27 cellular contexts compared by ENCODE assay signal in the genomic region with DNA sequence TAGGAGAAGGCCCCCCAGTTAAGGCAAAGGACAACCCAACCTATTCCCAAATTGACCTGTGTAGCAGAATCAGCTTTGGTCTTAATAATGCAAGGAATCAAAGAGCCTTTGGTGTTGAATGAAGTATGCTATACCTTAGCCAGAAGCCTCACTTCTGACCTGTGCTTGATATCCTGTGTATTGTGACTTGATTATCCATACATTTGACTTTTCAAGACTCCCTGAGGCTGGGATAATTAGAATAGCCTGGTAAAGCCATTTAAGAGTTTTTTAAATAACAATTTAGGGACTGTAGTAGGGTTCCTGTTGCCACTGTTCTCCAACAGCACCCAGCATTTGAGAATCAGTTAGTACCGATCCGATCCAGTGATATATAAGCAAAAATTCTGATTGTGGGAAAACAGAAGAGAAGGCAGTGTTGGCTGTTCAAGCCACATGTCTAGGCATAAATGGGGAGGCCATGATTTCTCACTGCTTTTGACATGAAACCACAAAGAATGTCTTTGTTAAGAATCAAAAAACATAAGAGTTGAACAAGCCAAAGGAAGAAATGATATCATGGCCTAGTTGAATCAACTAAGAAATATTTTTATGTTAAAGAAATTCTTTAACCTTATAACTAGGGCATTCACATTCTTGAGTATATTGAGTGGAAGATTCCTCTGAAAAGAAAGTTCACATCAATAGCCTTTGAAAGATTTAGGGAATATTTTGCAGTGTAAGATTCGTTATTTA.
DNase-seq lines count a peak whose midpoint lies in the region; ATAC-seq and TF ChIP-seq lines count a peak whose summit lies in the region.
"Had no signal": no experiment of that assay in that cellular context is flagged by ENCODE, and none has a peak within 500 bp of the region (broad histone marks: within the 10 kb centered on the region; RNA-seq: fewer than 3 reads in every experiment).

No MANE protein-coding gene starts in this region.

- H3K27ac Mint-ChIP-seq in natural killer cell (peak overlapping the region; percentile 92 to 95), brain (peak overlapping the region in 3 of 5 experiments; percentile 31 to 88 (median 51))
- H3K27ac Mint-ChIP-seq in natural killer cell treated with Interleukin-12 subunit alpha and Interleukin-12 subunit beta and Interleukin-15 and Interleukin-18, amount 100 ng/mL, for 72 hours, result peak overlapping the region in 1 of 2 donors; percentile 99
- H3K27ac Mint-ChIP-seq: activated CD8-positive, alpha-beta memory T cell treated with anti-CD3 and anti-CD28 coated beads, Interleukin-2, amount 10 ng/mL, durations not matched to agents 7 days and 5 days; activated T-helper 2 cell treated with anti-CD3 and anti-CD28 coated beads, Interferon-gamma antibody, Interleukin-2, Interleukin-4, amounts not matched to agents 10 μg/mL and 5 μg/mL and 100 μg/mL, durations not matched to agents 14 hours and 24 hours and 36 hours had no signal

- intact Hi-C loops in natural killer cell (cut with micrococcal nuclease), result loop anchor here (5.0 kb wide), 1 partner anchor 52 kb away; no protein-coding TSS in a partner anchor

- peak overlapping the region; percentile 51 for H3K4me3 ChIP-seq in iPS-20b (ENCODE audit: low read length)
- H3K4me3 ChIP-seq: HAP-1, right lobe of liver had no signal

- TF ChIP-seq CTCF in natural killer cell (IDR thresholded peaks at IDR 0.05) (no peak), brain (conservative IDR thresholded peaks at IDR 0.05) (no peak)

- H3K36me3 ChIP-seq in iPS-20b (ENCODE audit: insufficient read depth, low read depth, low read length), result no peaks in the 10 kb centered on the region
- H3K36me3 ChIP-seq: HAP-1, right lobe of liver had no signal

- no peaks in the 10 kb centered on the region for H3K9me3 ChIP-seq in iPS-20b (ENCODE audit: insufficient read depth, low read depth, low read length)
- H3K9me3 ChIP-seq: HAP-1, right lobe of liver had no signal

- no peaks in the 10 kb centered on the region for H3K27me3 ChIP-seq in iPS-20b (ENCODE audit: insufficient read depth, low read length)
- H3K27me3 ChIP-seq: right lobe of liver had no signal

- H3K9me3 Mint-ChIP-seq in natural killer cell (no peaks in the 10 kb centered on the region), brain (peaks cover 0 to 1% (median 0%) of the 10 kb centered on the region in 5 experiments)
- H3K9me3 Mint-ChIP-seq in natural killer cell treated with Interleukin-12 subunit alpha and Interleukin-12 subunit beta and Interleukin-15 and Interleukin-18, amount 100 ng/mL, for 72 hours, result peaks cover 3% of the 10 kb centered on the region

- H3K4me1 Mint-ChIP-seq in natural killer cell (peaks cover 78 to 80% of the 10 kb centered on the region in 2 donors), brain (peaks cover 72% of the 10 kb centered on the region)
- H3K4me1 Mint-ChIP-seq in natural killer cell treated with Interleukin-12 subunit alpha and Interleukin-12 subunit beta and Interleukin-15 and Interleukin-18, amount 100 ng/mL, for 72 hours (ENCODE audit: low read depth in 2 of 2), result peaks cover 59 to 78% of the 10 kb centered on the region in 2 donors

- H3K27me3 Mint-ChIP-seq in natural killer cell (ENCODE audit: low read depth in 2 of 2) (no peaks in the 10 kb centered on the region), brain (peaks cover 3% of the 10 kb centered on the region)
- no peaks in the 10 kb centered on the region for H3K27me3 Mint-ChIP-seq in natural killer cell treated with Interleukin-12 subunit alpha and Interleukin-12 subunit beta and Interleukin-15 and Interleukin-18, amount 100 ng/mL, for 72 hours
- H3K27me3 Mint-ChIP-seq: activated CD8-positive, alpha-beta memory T cell treated with anti-CD3 and anti-CD28 coated beads, Interleukin-2, amount 10 ng/mL, durations not matched to agents 7 days and 5 days; naive thymus-derived CD4-positive, alpha-beta T cell had no signal

- H3K4me1 ChIP-seq in iPS-20b (ENCODE audit: insufficient read depth, low read length), result peaks cover 54% of the 10 kb centered on the region

- ATAC-seq in natural killer cell, result no peak
- ATAC-seq in natural killer cell treated with Interleukin-12 subunit alpha and Interleukin-12 subunit beta and Interleukin-15 and Interleukin-18, amount 100 ng/mL, for 72 hours, result no peak
- no peak for ATAC-seq in GM18498 (IDR thresholded peaks at IDR 0.05; ENCODE audit: unreplicated experiment)
- ATAC-seq: activated CD8-positive, alpha-beta memory T cell treated with anti-CD3 and anti-CD28 coated beads, Interleukin-2, amount 10 ng/mL, durations not matched to agents 7 days and 5 days; HepG2; naive thymus-derived CD4-positive, alpha-beta T cell; right lobe of liver had no signal

- H3K36me3 Mint-ChIP-seq in natural killer cell (no peaks in the 10 kb centered on the region), brain (no peaks in the 10 kb centered on the region)
- H3K36me3 Mint-ChIP-seq in natural killer cell treated with Interleukin-12 subunit alpha and Interleukin-12 subunit beta and Interleukin-15 and Interleukin-18, amount 100 ng/mL, for 72 hours, result no peaks in the 10 kb centered on the region

- peak overlapping the region; percentile 29 for H3K27ac ChIP-seq in iPS-20b (ENCODE audit: low read length)
- H3K27ac ChIP-seq: right lobe of liver, VCaP had no signal

- H3K4me3 Mint-ChIP-seq in natural killer cell (no peak overlapping the region), brain (no peak overlapping the region)
- no peak overlapping the region for H3K4me3 Mint-ChIP-seq in natural killer cell treated with Interleukin-12 subunit alpha and Interleukin-12 subunit beta and Interleukin-15 and Interleukin-18, amount 100 ng/mL, for 72 hours
- H3K4me3 Mint-ChIP-seq: activated CD8-positive, alpha-beta memory T cell treated with anti-CD3 and anti-CD28 coated beads, Interleukin-2, amount 10 ng/mL, durations not matched to agents 7 days and 5 days; naive thymus-derived CD4-positive, alpha-beta T cell had no signal

- peak overlapping the region; percentile 58; the same call in 1 of the 2 replicates for H3K9ac ChIP-seq in iPS-20b (ENCODE audit: low read depth, low read length)

- DNase-seq in natural killer cell (no peak), HuH-7 (ENCODE audit: low spot score) (no peak), DMS114 treated with DMSO at 0.1 percent for 48 hours (lab: John Stamatoyannopoulos, UW; ENCODE audit: unreplicated experiment) (no peak), iPS-NIHi7 (ENCODE audit: extremely low spot score) (no peak)
- DNase-seq in natural killer cell treated with Interleukin-12 subunit alpha and Interleukin-12 subunit beta and Interleukin-15 and Interleukin-18, amount 100 ng/mL, for 72 hours (ENCODE audit: low spot score), result no peak
- DNase-seq: ACHN; activated CD4-positive, alpha-beta T cell treated with anti-CD3 and anti-CD28 coated beads, Interleukin-2, amount 50 U/mL, for 1 hour; activated CD8-positive, alpha-beta memory T cell treated with anti-CD3 and anti-CD28 coated beads, Interleukin-2, amount 10 ng/mL, durations not matched to agents 7 days and 5 days; Calu3; EL; naive thymus-derived CD4-positive, alpha-beta T cell; NCI-H1105; NCI-H1930; NCI-H2227 treated with DMSO at 0.1 percent for 48 hours; right lobe of liver; RPMI8226; stimulated activated CD4-positive, alpha-beta T cell treated with anti-CD3 and anti-CD28 coated beads, Interleukin-12 subunit alpha, Interleukin-12 subunit beta, amount 100 ng/mL, for 4 hours; stimulated activated CD4-positive, alpha-beta T cell treated with anti-CD3 and anti-CD28 coated beads, Interleukin-4, amount 100 ng/mL, for 24 hours; stimulated activated naive CD4-positive, alpha-beta T cell; T-helper 2 cell had no signal
